In genomic region chr5:50856720-50857119, GRCh38 we compare ENCODE assay signal across 8 cellular contexts.
DNase-seq lines count a peak whose midpoint lies in the region; ATAC-seq and TF ChIP-seq lines count a peak whose summit lies in the region.

No MANE protein-coding gene starts in this region.

- no peak overlapping the region for H3K4me3 ChIP-seq in GM06990 (replicated peaks; ENCODE audit: low read depth, low read length)

- in situ Hi-C loops in GM13976 (cut with MboI; ENCODE audit: low sequenced_read_pairs, unreplicated experiment) = no loop called here

- DNase-seq in GM06990 (ENCODE audit: extremely low read depth, insufficient read length) = peak; percentile 13
- DNase-seq in NOMO-1 treated with DMSO at 0.1 percent for 48 hours (lab: John Stamatoyannopoulos, UW; ENCODE audit: unreplicated experiment) = peak; percentile 86
- no peak for DNase-seq in NCI-H345 (lab: John Stamatoyannopoulos, UW)
- DNase-seq in DMS53 (lab: John Stamatoyannopoulos, UW) = no peak
- DNase-seq in GM13976 (ENCODE audit: low spot score) = no peak
- no peak for DNase-seq in NCI-H2029 treated with DMSO at 0.1 percent for 48 hours (lab: John Stamatoyannopoulos, UW)

- no peaks in the 10 kb centered on the region for H3K36me3 ChIP-seq in GM06990 (ENCODE audit: control insufficient read depth, insufficient read depth, low read length)

- ATAC-seq in GM19463 (IDR thresholded peaks at IDR 0.05; ENCODE audit: unreplicated experiment) (peak; percentile 60), HG03064 (IDR thresholded peaks at IDR 0.05; ENCODE audit: low read depth, unreplicated experiment) (peak; percentile 68)

- H3K27me3 ChIP-seq in GM06990 (replicated peaks; ENCODE audit: control insufficient read depth, insufficient read depth, low read length) = no peaks in the 10 kb centered on the region

- TF ChIP-seq CTCF in GM06990 (IDR thresholded peaks at IDR 0.05; ENCODE audit: insufficient read depth, low read length, poor library complexity, severe bottlenecking) (no peak), GM13976 (IDR thresholded peaks at IDR 0.05; ENCODE audit: borderline replicate concordance, control extremely low read depth, extremely low read depth, insufficient read depth, missing control alignments) (no peak)

Comparison
In these comparisons a context has a peak if more than half of its experiments do, and no peak if none do; other contexts are left out.
1. DNase-seq: peak in GM06990 (single experiment) and NOMO-1 treated with DMSO at 0.1 percent for 48 hours (single experiment); none in NCI-H345 (single experiment), DMS53 (single experiment), GM13976 (single experiment) and NCI-H2029 treated with DMSO at 0.1 percent for 48 hours (single experiment).